In the genomic region with DNA sequence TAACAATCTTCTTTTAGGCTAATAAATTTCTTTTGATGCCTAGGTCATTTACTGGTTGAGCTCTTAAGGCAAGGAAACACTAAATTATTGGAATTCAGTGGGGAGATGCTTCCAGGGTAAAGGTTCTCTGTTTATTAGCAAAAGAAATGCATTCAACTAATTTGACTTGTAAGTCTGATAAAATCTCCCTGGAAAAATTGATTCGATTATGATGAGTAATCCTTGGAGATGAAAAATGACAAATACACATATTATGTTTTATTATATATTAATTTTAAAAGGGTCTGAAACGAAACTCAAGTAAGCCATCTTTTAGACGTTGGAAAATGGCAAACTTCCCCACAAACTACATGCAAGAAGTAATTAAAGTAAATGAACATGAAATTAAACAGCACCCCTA, we compare ENCODE assay signal across 16 cellular contexts.
A peak's percentile ranks its signal among the peaks of the same experiment; 100 is the strongest.
DNase-seq lines count a peak whose midpoint lies in the region; ATAC-seq and TF ChIP-seq lines count a peak whose summit lies in the region.
"Had no signal": no experiment of that assay in that cellular context is flagged by ENCODE, and none has a peak within 500 bp of the region (broad histone marks: within the 10 kb centered on the region; RNA-seq: fewer than 3 reads in every experiment).

No MANE protein-coding gene starts in this region.

- intact Hi-C loops in left ventricle myocardium inferior (cut with micrococcal nuclease) (no loop called here), heart left ventricle (cut with DNase I) (no loop called here), lower lobe of right lung (cut with DNase I) (no loop called here), transverse colon (cut with DNase I; ENCODE audit: low total_unique reads) (no loop called here), lower leg skin (cut with DNase I; ENCODE audit: low total_unique reads) (no loop called here)

- H3K4me1 ChIP-seq in left ventricle myocardium inferior (peaks cover 23% of the 10 kb centered on the region), heart left ventricle (peaks cover 0 to 25% (median 6%) of the 10 kb centered on the region in 12 donors), SK-N-SH (ENCODE audit: control insufficient read depth in 1 of 2, insufficient read depth in 2 of 2, low read depth in 1 of 2, low read length in 1 of 2) (peaks cover 4 to 52% of the 10 kb centered on the region in 2 experiments), lower lobe of right lung (peaks cover 19% of the 10 kb centered on the region), transverse colon (peaks cover 9 to 30% (median 18%) of the 10 kb centered on the region in 4 donors)
- H3K4me1 ChIP-seq: BLaER1 had no signal

- POLR2A ChIA-PET in SK-N-SH (lab: Yijun Ruan, JAX), result no interaction called here
- POLR2A ChIA-PET in RWPE1 (lab: Yijun Ruan, JAX; ENCODE audit: low non-redundant PET), result no interaction called here

- ATAC-seq in heart left ventricle (no peak), lower lobe of right lung (no peak), GM18498 (IDR thresholded peaks at IDR 0.05; ENCODE audit: unreplicated experiment) (no peak)
- ATAC-seq: GM23338 had no signal

- H3K79me2 ChIP-seq in SK-N-SH (ENCODE audit: insufficient read depth), result peaks cover 62% of the 10 kb centered on the region

- H3K27me3 ChIP-seq in left ventricle myocardium inferior (ENCODE audit: low read depth) (no peaks in the 10 kb centered on the region), heart left ventricle (no peaks in the 10 kb centered on the region), SK-N-SH (ENCODE audit: insufficient read depth) (no peaks in the 10 kb centered on the region), lower lobe of right lung (ENCODE audit: low read depth) (no peaks in the 10 kb centered on the region), transverse colon (no peaks in the 10 kb centered on the region)
- H3K27me3 ChIP-seq: BLaER1 had no signal

- H3K36me3 ChIP-seq in left ventricle myocardium inferior, result no peaks in the 10 kb centered on the region
- no peaks in the 10 kb centered on the region for H3K36me3 ChIP-seq in heart left ventricle
- H3K36me3 ChIP-seq in SK-N-SH (replicated peaks in 1 of 2; ENCODE audit: control insufficient read depth in 1 of 2, insufficient read depth in 2 of 2, low read length in 1 of 2), result no peaks in the 10 kb centered on the region
- no peaks in the 10 kb centered on the region for H3K36me3 ChIP-seq in lower lobe of right lung
- no peaks in the 10 kb centered on the region for H3K36me3 ChIP-seq in transverse colon
- H3K36me3 ChIP-seq: BLaER1 had no signal

- no peaks in the 10 kb centered on the region for H3K9me3 ChIP-seq in left ventricle myocardium inferior (replicated peaks)
- no peaks in the 10 kb centered on the region for H3K9me3 ChIP-seq in heart left ventricle
- no peaks in the 10 kb centered on the region for H3K9me3 ChIP-seq in SK-N-SH
- H3K9me3 ChIP-seq in lower lobe of right lung, result no peaks in the 10 kb centered on the region
- H3K9me3 ChIP-seq in transverse colon, result no peaks in the 10 kb centered on the region
- H3K9me3 ChIP-seq: BLaER1 had no signal

- peak overlapping the region; percentile 46; the same call in 1 of the 2 replicates for H3K4me2 ChIP-seq in SK-N-SH
- H3K4me2 ChIP-seq: BLaER1, GM23338 had no signal

- in situ Hi-C loops in transverse colon (cut with MboI; ENCODE audit: low pct_ligation_motif_present in 1 of 4, low pct_unique_long_range_greater_than_20kb in 1 of 4, low sequenced_read_pairs in 3 of 4), result no loop called here

- CTCF ChIA-PET in SK-N-SH (lab: Yijun Ruan, JAX), result interaction anchor here (0.8 to 1.3 kb wide), 2 partner anchors 12 to 141 kb away, joined by 3 read pairs; no protein-coding TSS in a partner anchor
- CTCF ChIA-PET in RWPE1 (lab: Yijun Ruan, JAX), result interaction anchor here (0.6 kb wide), 1 partner anchor 13 kb away, joined by 3 read pairs; no protein-coding TSS in a partner anchor

- H3K4me3 ChIP-seq in left ventricle myocardium inferior (no peak overlapping the region), heart left ventricle (no peak overlapping the region), SK-N-SH (ENCODE audit: low read depth in 2 of 2, low read length in 1 of 2) (no peak overlapping the region), lower lobe of right lung (no peak overlapping the region), transverse colon (no peak overlapping the region), lower leg skin (ENCODE audit: low read depth, poor library complexity, severe bottlenecking) (no peak overlapping the region)
- H3K4me3 ChIP-seq: BLaER1, GM23338 had no signal

- peaks cover 75% of the 10 kb centered on the region for H3F3A ChIP-seq in SK-N-SH (replicated peaks; ENCODE audit: insufficient read depth)

- WGBS in heart left ventricle, 4 donors, result 91 to 96% (median 92%) methylated on average over 3 of the region's 3 CpGs
- 13% methylated on average over 3 of the region's 3 CpGs for WGBS in SK-N-SH (ENCODE audit: low lambda C conversion rate)
- 84 to 86% methylated on average over 3 of the region's 3 CpGs for WGBS in transverse colon (ENCODE audit: low coverage in 1 of 2), 2 donors
- 70 to 76% methylated on average over 3 of the region's 3 CpGs for WGBS in lower leg skin, 2 donors

- no peak for DNase-seq in left ventricle myocardium inferior
- no peak for DNase-seq in heart left ventricle
- no peak for DNase-seq in SK-N-SH
- DNase-seq in lower lobe of right lung, result no peak
- no peak for DNase-seq in transverse colon
- no peak for DNase-seq in lower leg skin (ENCODE audit: low spot score in 2 of 2)
- DNase-seq in RWPE1 (ENCODE audit: low spot score), result no peak
- DNase-seq: AML-193, Calu3, DMS79 treated with DMSO at 0.1 percent for 48 hours, EL, H7 had no signal

- no peaks in the 10 kb centered on the region for H4K20me1 ChIP-seq in SK-N-SH (ENCODE audit: insufficient read depth)
- H4K20me1 ChIP-seq: BLaER1 had no signal

- TF ChIP-seq CTCF in left ventricle myocardium inferior (IDR thresholded peaks at IDR 0.05; ENCODE audit: borderline replicate concordance), result no peak
- TF ChIP-seq CTCF in heart left ventricle (IDR thresholded peaks at IDR 0.05), result no peak
- no peak for TF ChIP-seq CTCF in SK-N-SH (IDR thresholded peaks at IDR 0.05)
- no peak for TF ChIP-seq CTCF in lower lobe of right lung (IDR thresholded peaks at IDR 0.05)
- TF ChIP-seq CTCF in transverse colon (IDR thresholded peaks at IDR 0.05), result no peak
- no peak for TF ChIP-seq CTCF in lower leg skin (IDR thresholded peaks at IDR 0.05)
- TF ChIP-seq CTCF in RWPE1 (conservative IDR thresholded peaks at IDR 0.05; ENCODE audit: low read depth), result no peak

- H3K9me2 ChIP-seq in SK-N-SH, result no peaks in the 10 kb centered on the region

- H3K27ac ChIP-seq in left ventricle myocardium inferior (replicated peaks), result peak overlapping the region; percentile 81
- H3K27ac ChIP-seq in heart left ventricle, result peak overlapping the region in 6 of 12 donors; percentile 17 to 73 (median 60)
- H3K27ac ChIP-seq in SK-N-SH (ENCODE audit: low read depth in 2 of 2, low read length in 1 of 2), result peak overlapping the region in 1 of 2 experiments; percentile 99; a peak in 2 of 4 replicates
- peak overlapping the region; percentile 2 for H3K27ac ChIP-seq in lower lobe of right lung
- H3K27ac ChIP-seq in transverse colon, result peak overlapping the region in 3 of 4 donors; percentile 35 to 61 (median 58)
- H3K27ac ChIP-seq in RWPE1, result no peak overlapping the region
- H3K27ac ChIP-seq: 22Rv1, BLaER1 had no signal

- H3K9ac ChIP-seq in SK-N-SH, result peak overlapping the region; percentile 29; the same call in 1 of the 2 replicates
- H3K9ac ChIP-seq: BLaER1 had no signal

- no peak for TF ChIP-seq RAD21 in SK-N-SH (IDR thresholded peaks at IDR 0.05; ENCODE audit: low read length)

- no peak overlapping the region for H2AFZ ChIP-seq in SK-N-SH (ENCODE audit: low read depth)
- H2AFZ ChIP-seq: GM23338 had no signal

- peak; percentile 47 to 56; a peak in 2 of 4 replicates for TF ChIP-seq EP300 in SK-N-SH (IDR thresholded peaks at IDR 0.05; ENCODE audit: borderline replicate concordance in 1 of 2, low read depth in 1 of 2, low read length in 1 of 2)
- no peak for TF ChIP-seq EP300 in transverse colon (IDR thresholded peaks at IDR 0.05; ENCODE audit: low read depth)

- TF ChIP-seq POLR2A in heart left ventricle (IDR thresholded peaks at IDR 0.05) (no peak), transverse colon (IDR thresholded peaks at IDR 0.05) (no peak), lower leg skin (IDR thresholded peaks at IDR 0.05) (no peak)

TF ChIP-seq in SK-N-SH, 30 proteins besides CTCF, POLR2A, EP300 and RAD21 (continues in another document):
- TF ChIP-seq, protein P1, sequence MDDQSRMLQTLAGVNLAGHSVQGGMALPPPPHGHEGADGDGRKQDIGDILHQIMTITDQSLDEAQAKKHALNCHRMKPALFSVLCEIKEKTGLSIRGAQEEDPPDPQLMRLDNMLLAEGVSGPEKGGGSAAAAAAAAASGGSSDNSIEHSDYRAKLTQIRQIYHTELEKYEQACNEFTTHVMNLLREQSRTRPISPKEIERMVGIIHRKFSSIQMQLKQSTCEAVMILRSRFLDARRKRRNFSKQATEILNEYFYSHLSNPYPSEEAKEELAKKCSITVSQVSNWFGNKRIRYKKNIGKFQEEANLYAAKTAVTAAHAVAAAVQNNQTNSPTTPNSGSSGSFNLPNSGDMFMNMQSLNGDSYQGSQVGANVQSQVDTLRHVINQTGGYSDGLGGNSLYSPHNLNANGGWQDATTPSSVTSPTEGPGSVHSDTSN (IDR thresholded peaks at IDR 0.05), result peak; percentile 70
- TF ChIP-seq FOXJ3 (CRISPR knock-in tag; IDR thresholded peaks at IDR 0.05) (no peak), FOSL2 (IDR thresholded peaks at IDR 0.05; ENCODE audit: borderline replicate concordance, low read depth) (peak; percentile 32; the same call in 1 of the 2 replicates), TCF12 (IDR thresholded peaks at IDR 0.05) (peak; percentile 78), POLR2AphosphoS5 (IDR thresholded peaks at IDR 0.05; ENCODE audit: low read depth, low read length) (peak; percentile 48; the same call in 1 of the 2 replicates)
- TF ChIP-seq, protein P2, sequence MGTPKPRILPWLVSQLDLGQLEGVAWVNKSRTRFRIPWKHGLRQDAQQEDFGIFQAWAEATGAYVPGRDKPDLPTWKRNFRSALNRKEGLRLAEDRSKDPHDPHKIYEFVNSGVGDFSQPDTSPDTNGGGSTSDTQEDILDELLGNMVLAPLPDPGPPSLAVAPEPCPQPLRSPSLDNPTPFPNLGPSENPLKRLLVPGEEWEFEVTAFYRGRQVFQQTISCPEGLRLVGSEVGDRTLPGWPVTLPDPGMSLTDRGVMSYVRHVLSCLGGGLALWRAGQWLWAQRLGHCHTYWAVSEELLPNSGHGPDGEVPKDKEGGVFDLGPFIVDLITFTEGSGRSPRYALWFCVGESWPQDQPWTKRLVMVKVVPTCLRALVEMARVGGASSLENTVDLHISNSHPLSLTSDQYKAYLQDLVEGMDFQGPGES (IDR thresholded peaks at IDR 0.05; ENCODE audit: low read depth, low read length), result no peak
